In the genomic region with DNA sequence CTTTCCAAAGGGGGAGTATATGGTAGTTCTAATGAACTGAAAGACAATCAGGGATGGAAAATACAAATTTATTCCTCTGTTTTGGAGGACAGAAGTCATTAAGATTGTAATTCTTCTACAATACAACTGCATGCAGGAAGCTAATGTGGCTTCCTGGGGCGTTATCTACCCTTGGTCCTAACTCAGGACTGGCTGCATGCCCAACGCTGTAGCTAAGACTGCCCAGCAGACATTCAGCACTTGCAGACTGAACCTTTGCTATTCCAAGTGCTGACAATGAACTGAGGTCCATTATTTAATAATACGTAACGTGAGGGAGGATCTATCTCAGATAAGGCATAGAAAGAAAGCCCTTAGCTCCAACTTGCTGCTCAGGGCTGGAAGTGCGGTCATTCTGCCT, we compare ENCODE assay signal across 23 cellular contexts. TPM values are rescaled to one million over a fixed set of nuclear protein-coding genes. Genes with fewer than 3 reads are reported as not detected.
"Had no signal": no experiment of that assay in that cellular context is flagged by ENCODE, and none has a peak within 500 bp of the region (broad histone marks: within the 10 kb centered on the region; RNA-seq: fewer than 3 reads in every experiment).

No MANE protein-coding gene starts in this region.

- H3K27ac Mint-ChIP-seq: activated T-helper 1 cell treated with anti-CD3 and anti-CD28 coated beads, Interleukin-12 subunit alpha, Interleukin-12 subunit beta, Interleukin-2, Interleukin-4 antibody, amounts not matched to agents 30 ng/mL and 10 ng/mL and 1 ng/mL, durations not matched to agents 14 hours and 24 hours and 36 hours; dendritic cell treated with granulocyte-macrophage colony-stimulating factor and Interleukin-4, amounts not matched to agents 40 ng/mL and 50 ng/mL, for 4 days; mesothelial cell of epicardium; nephron had no signal

- H3K27me3 ChIP-seq: esophagus squamous epithelium had no signal

- ATAC-seq: T-cell had no signal

- DNase-seq: activated CD4-positive, alpha-beta T cell treated with anti-CD3 and anti-CD28 coated beads, Interleukin-2, amount 50 U/mL, for 1 hour; activated CD4-positive, CD25-positive, alpha-beta regulatory T cell treated with anti-CD3 and anti-CD28 coated beads, Interleukin-2, amount 50 U/mL, for 72 hours; activated CD8-positive, alpha-beta memory T cell treated with anti-CD3 and anti-CD28 coated beads for 24 hours; effector memory CD4-positive, alpha-beta T cell; esophagus squamous epithelium; hypothalamus; islet precursor cell; nucleus accumbens; SK-N-SH; stimulated activated CD4-positive, alpha-beta T cell treated with anti-CD3 and anti-CD28 coated beads, Interleukin-15, amount 100 ng/mL, for 24 hours; stimulated activated CD4-positive, alpha-beta T cell treated with anti-CD3 and anti-CD28 coated beads, Interleukin-2, amount 100 ng/mL, for 48 hours; T-cell; T-helper 9 cell had no signal

- H3K27me3 Mint-ChIP-seq: activated naive CD8-positive, alpha-beta T cell; dendritic cell treated with granulocyte-macrophage colony-stimulating factor and Interleukin-4, amounts not matched to agents 40 ng/mL and 50 ng/mL, for 4 days; T-cell had no signal

- H3K9me3 Mint-ChIP-seq: activated T-helper 1 cell treated with anti-CD3 and anti-CD28 coated beads, Interleukin-12 subunit alpha, Interleukin-12 subunit beta, Interleukin-2, Interleukin-4 antibody, amounts not matched to agents 30 ng/mL and 10 ng/mL and 1 ng/mL, durations not matched to agents 14 hours and 24 hours and 36 hours; dendritic cell treated with granulocyte-macrophage colony-stimulating factor and Interleukin-4, amounts not matched to agents 40 ng/mL and 50 ng/mL, for 4 days; mesothelial cell of epicardium; nephron; T-cell had no signal

- H3K4me3 Mint-ChIP-seq: activated naive CD8-positive, alpha-beta T cell; activated T-helper 1 cell treated with anti-CD3 and anti-CD28 coated beads, Interleukin-12 subunit alpha, Interleukin-12 subunit beta, Interleukin-2, Interleukin-4 antibody, amounts not matched to agents 30 ng/mL and 10 ng/mL and 1 ng/mL, durations not matched to agents 14 hours and 24 hours and 36 hours; dendritic cell treated with granulocyte-macrophage colony-stimulating factor and Interleukin-4, amounts not matched to agents 40 ng/mL and 50 ng/mL, for 4 days; mesothelial cell of epicardium; nephron; T-cell had no signal

- H3K9me3 ChIP-seq: esophagus squamous epithelium, SK-N-SH had no signal

- H3K27ac ChIP-seq: esophagus squamous epithelium, skin epidermis, VCaP had no signal

- H3K4me3 ChIP-seq: esophagus squamous epithelium, skin epidermis had no signal

RNA-seq across cellular contexts. Expression of a gene that starts 53.2 kb away (rescaled TPM):
- total RNA-seq: bronchial epithelial cell, fibroblast of villous mesenchyme, lung microvascular endothelial cell had no signal
